In genomic region chr10:109966961-109967738, GRCh38 we compare ENCODE assay signal across 1 cellular context.
TF ChIP-seq lines count a peak whose summit lies in the region.

No MANE protein-coding gene starts in this region.

TF ChIP-seq in SK-N-SH treated with all-trans-retinoic acid at 6 μM for 48 hours, 23 proteins besides CTCF, POLR2A, EP300 and RAD21 (continued from another document):
- peak; percentile 78; the same call in 1 of the 2 replicates for TF ChIP-seq CSRNP3 (CRISPR knock-in tag; IDR thresholded peaks at IDR 0.05)
- TF ChIP-seq TCF4 (CRISPR knock-in tag; IDR thresholded peaks at IDR 0.05; ENCODE audit: borderline replicate concordance), result peak; percentile 99
- no peak for TF ChIP-seq GLIS3 (CRISPR knock-in tag; IDR thresholded peaks at IDR 0.05)
- TF ChIP-seq TOX (CRISPR knock-in tag; IDR thresholded peaks at IDR 0.05; ENCODE audit: borderline replicate concordance), result peak; percentile 62; the same call in 1 of the 2 replicates
- peak; percentile 84 for TF ChIP-seq ISL1 (CRISPR knock-in tag; IDR thresholded peaks at IDR 0.05)
- peak; percentile 78; the same call in 1 of the 2 replicates for TF ChIP-seq RARB (CRISPR knock-in tag; IDR thresholded peaks at IDR 0.05)
- TF ChIP-seq ZNF8 (CRISPR knock-in tag; IDR thresholded peaks at IDR 0.05), result 0 out of 2 replicates have a peak, but pooled peaks have one; percentile 16
- TF ChIP-seq SNAI2 (CRISPR knock-in tag; IDR thresholded peaks at IDR 0.05), result peak; percentile 84
